16 cellular contexts compared by ENCODE assay signal in genomic region chr4:168999836-169000235, GRCh38. TPM values are rescaled to one million over a fixed set of nuclear protein-coding genes. Genes with fewer than 3 reads are reported as not detected.
DNase-seq lines count a peak whose midpoint lies in the region; ATAC-seq, FAIRE-seq and TF ChIP-seq lines count a peak whose summit lies in the region.
"Had no signal": no experiment of that assay in that cellular context is flagged by ENCODE, and none has a peak within 500 bp of the region (broad histone marks: within the 10 kb centered on the region; RNA-seq: fewer than 3 reads in every experiment).

No MANE protein-coding gene starts in this region.

- H3K4me3 Mint-ChIP-seq in nephron, result no peak overlapping the region
- H3K4me3 Mint-ChIP-seq: CD4-positive, CD25-positive, alpha-beta regulatory T cell had no signal

- TF ChIP-seq CTCF in VCaP (conservative IDR thresholded peaks at IDR 0.05) (no peak), epithelial cell of esophagus (IDR thresholded peaks at IDR 0.05; ENCODE audit: insufficient read depth, low read depth, low read length, missing control alignments) (no peak), nephron (IDR thresholded peaks at IDR 0.05; ENCODE audit: unreplicated experiment in 3 of 3) (no peak), upper lobe of left lung (IDR thresholded peaks at IDR 0.05) (no peak)

- peaks cover 22% of the 10 kb centered on the region for H3K4me1 Mint-ChIP-seq in nephron

- no peaks in the 10 kb centered on the region for H3K4me1 ChIP-seq in upper lobe of left lung

- 56 to 59% methylated on average over 4 of the region's 4 CpGs for WGBS in upper lobe of left lung, 2 donors

- no peak overlapping the region for H3K4me3 ChIP-seq in epithelial cell of esophagus (ENCODE audit: low read length)
- H3K4me3 ChIP-seq in upper lobe of left lung, result no peak overlapping the region

- H3K9me3 ChIP-seq in upper lobe of left lung, result no peaks in the 10 kb centered on the region

- no peaks in the 10 kb centered on the region for H3K27me3 ChIP-seq in upper lobe of left lung

- DNase-seq in GM19239 (ENCODE audit: insufficient read length, low spot score) (no peak), epithelial cell of esophagus (ENCODE audit: low read depth) (peak; percentile 19), upper lobe of left lung (no peak), SKM-1 treated with dmso at 0.1 percent for 144 hours (lab: John Stamatoyannopoulos, UW; ENCODE audit: unreplicated experiment) (no peak), NCI-H1417 treated with DMSO at 0.1 percent for 48 hours (lab: John Stamatoyannopoulos, UW) (no peak)
- DNase-seq: AML-193; CD4-positive, CD25-positive, alpha-beta regulatory T cell; DMS53; NCI-H2107; NCI-H69; NK-92 treated with Interleukin-12 subunit alpha and Interleukin-12 subunit beta, amount 100 ng/mL, for 24 hours had no signal

- no peaks in the 10 kb centered on the region for H3K9me3 Mint-ChIP-seq in nephron
- H3K9me3 Mint-ChIP-seq: CD4-positive, CD25-positive, alpha-beta regulatory T cell had no signal

- TF ChIP-seq EP300 in upper lobe of left lung (IDR thresholded peaks at IDR 0.05), result no peak

- H3K36me3 ChIP-seq in upper lobe of left lung, result peaks cover 0 to 53% (median 5%) of the 10 kb centered on the region in 4 donors

- ATAC-seq in HG02981 (IDR thresholded peaks at IDR 0.05; ENCODE audit: unreplicated experiment) (no peak), upper lobe of left lung (ENCODE audit: low FRiP score in 2 of 2) (no peak)
- ATAC-seq: HCT116 had no signal

- peak overlapping the region; percentile 98 for H3K27ac ChIP-seq in VCaP
- no peak overlapping the region for H3K27ac ChIP-seq in upper lobe of left lung

- FAIRE-seq in GM19239 (lab: Jason Lieb, UNC), result peak; percentile 67
- FAIRE-seq: GM18507 had no signal

- peak overlapping the region; percentile 4 to 26 (median 18) for H3K27ac Mint-ChIP-seq in nephron
- H3K27ac Mint-ChIP-seq: CD4-positive, CD25-positive, alpha-beta regulatory T cell had no signal

- peaks cover 73% of the 10 kb centered on the region for H3K36me3 Mint-ChIP-seq in nephron (ENCODE audit: low read depth)

- H3K27me3 Mint-ChIP-seq in nephron (ENCODE audit: low read depth), result no peaks in the 10 kb centered on the region
- H3K27me3 Mint-ChIP-seq: CD4-positive, CD25-positive, alpha-beta regulatory T cell had no signal

- TF ChIP-seq POLR2A in upper lobe of left lung (IDR thresholded peaks at IDR 0.05), result no peak

RNA-seq across cellular contexts. Expression of gene CBR4, which starts 10.2 kb away (rescaled TPM):
- total RNA-seq in upper lobe of left lung, result 10 to 100 TPM; 10.0 to 32.0 (median 15.9) TPM
